In the genomic region with DNA sequence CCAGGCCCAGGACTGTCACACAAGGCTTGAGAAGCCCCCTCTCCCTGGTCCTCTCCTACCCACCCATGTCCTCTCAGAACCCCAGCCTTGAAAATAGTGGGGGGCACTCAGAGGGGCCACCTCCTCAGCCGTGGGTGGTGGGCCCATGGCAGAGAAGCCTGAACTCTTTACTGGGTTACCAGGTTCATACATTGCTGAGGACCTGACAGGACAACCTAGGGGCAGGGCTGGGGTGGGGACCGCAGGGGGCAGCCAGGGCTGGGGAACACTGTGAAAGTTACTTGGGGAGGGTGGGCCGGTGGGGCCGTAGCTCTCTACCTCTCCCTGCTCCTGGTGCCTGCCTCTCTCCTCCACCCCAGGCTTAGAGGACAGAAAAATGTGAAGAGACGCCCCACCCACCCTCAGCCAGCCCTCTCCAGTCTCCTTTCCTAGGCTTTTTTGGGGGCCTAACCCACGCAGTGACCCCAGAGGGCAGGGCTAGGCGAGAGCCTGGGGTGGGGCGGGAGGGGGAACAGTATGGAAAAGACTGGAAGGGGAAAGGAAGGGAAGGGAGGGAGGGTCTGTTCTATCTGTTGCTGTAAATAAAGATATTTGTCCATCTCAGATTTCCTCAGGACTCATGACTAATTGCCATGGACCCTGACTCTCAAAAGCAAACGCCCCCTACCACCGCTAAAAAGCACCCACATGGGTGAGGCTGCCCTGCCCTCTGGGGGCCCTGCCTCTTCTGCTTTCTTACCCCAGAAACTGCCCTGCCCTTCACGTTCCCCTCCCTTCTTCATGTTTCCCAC, we compare ENCODE assay signal across 21 cellular contexts. TPM values are rescaled to one million over a fixed set of nuclear protein-coding genes. Genes with fewer than 3 reads are reported as not detected.
"Had no signal": no experiment of that assay in that cellular context is flagged by ENCODE, and none has a peak within 500 bp of the region (broad histone marks: within the 10 kb centered on the region; RNA-seq: fewer than 3 reads in every experiment).

No MANE protein-coding gene starts in this region.

- H3K4me3 ChIP-seq: adrenal gland, heart right ventricle, ovary, right lobe of liver, stomach, testis, upper lobe of right lung had no signal

- H3K4me1 ChIP-seq: adrenal gland, right lobe of liver, testis had no signal

- H3K27ac Mint-ChIP-seq: activated CD4-positive, alpha-beta T cell treated with anti-CD3 and anti-CD28 coated beads for 36 hours; activated naive CD4-positive, alpha-beta T cell treated with anti-CD3 and anti-CD28 coated beads, Interleukin-2, amount 50 U/mL, for 72 hours; immature natural killer cell; stimulated activated effector memory CD8-positive, alpha-beta T cell treated with anti-CD3 and anti-CD28 coated beads, Interleukin-12 subunit alpha, Interleukin-12 subunit beta, amount 100 ng/mL, for 72 hours had no signal

- H3K9me3 ChIP-seq: adrenal gland, heart right ventricle, ovary, right lobe of liver, stomach, testis, upper lobe of right lung had no signal

- H3K4me1 Mint-ChIP-seq: activated CD4-positive, alpha-beta T cell treated with anti-CD3 and anti-CD28 coated beads for 36 hours; immature natural killer cell; stimulated activated effector memory CD8-positive, alpha-beta T cell treated with anti-CD3 and anti-CD28 coated beads, Interleukin-12 subunit alpha, Interleukin-12 subunit beta, amount 100 ng/mL, for 72 hours had no signal

- H3K36me3 Mint-ChIP-seq: activated naive CD4-positive, alpha-beta T cell treated with anti-CD3 and anti-CD28 coated beads, Interleukin-2, amount 50 U/mL, for 72 hours; immature natural killer cell; stimulated activated effector memory CD8-positive, alpha-beta T cell treated with anti-CD3 and anti-CD28 coated beads, Interleukin-12 subunit alpha, Interleukin-12 subunit beta, amount 100 ng/mL, for 72 hours had no signal

- H3K9me3 Mint-ChIP-seq: activated naive CD4-positive, alpha-beta T cell treated with anti-CD3 and anti-CD28 coated beads, Interleukin-2, amount 50 U/mL, for 72 hours; immature natural killer cell; stimulated activated effector memory CD8-positive, alpha-beta T cell treated with anti-CD3 and anti-CD28 coated beads, Interleukin-12 subunit alpha, Interleukin-12 subunit beta, amount 100 ng/mL, for 72 hours; WTC11 had no signal

- DNase-seq: activated CD4-positive, alpha-beta T cell treated with anti-CD3 and anti-CD28 coated beads for 36 hours; activated CD4-positive, alpha-beta T cell treated with anti-CD3 and anti-CD28 coated beads, Interleukin-2, amount 50 U/mL, for 48 hours; activated gamma-delta T cell; adrenal gland; cerebellar nuclear complex; effector CD4-positive, alpha-beta T cell; heart right ventricle; immature natural killer cell; mesendoderm; ovary; small intestine; stimulated activated CD4-positive, alpha-beta T cell treated with anti-CD3 and anti-CD28 coated beads, Interleukin-4, amount 100 ng/mL, for 24 hours; testis; upper lobe of right lung had no signal

- H3K36me3 ChIP-seq: heart right ventricle, ovary, right lobe of liver, upper lobe of right lung had no signal

- H3K27ac ChIP-seq: adrenal gland, heart right ventricle, ovary, right lobe of liver, stomach, testis, upper lobe of right lung had no signal

- ATAC-seq: activated CD4-positive, alpha-beta T cell treated with anti-CD3 and anti-CD28 coated beads for 36 hours; activated naive CD4-positive, alpha-beta T cell treated with anti-CD3 and anti-CD28 coated beads, Interleukin-2, amount 50 U/mL, for 72 hours; esophagus mucosa; heart right ventricle; right lobe of liver; stimulated activated effector memory CD8-positive, alpha-beta T cell treated with anti-CD3 and anti-CD28 coated beads, Interleukin-12 subunit alpha, Interleukin-12 subunit beta, amount 100 ng/mL, for 72 hours; WTC11 had no signal

- H3K4me3 Mint-ChIP-seq: activated CD4-positive, alpha-beta T cell treated with anti-CD3 and anti-CD28 coated beads for 36 hours; immature natural killer cell; stimulated activated effector memory CD8-positive, alpha-beta T cell treated with anti-CD3 and anti-CD28 coated beads, Interleukin-12 subunit alpha, Interleukin-12 subunit beta, amount 100 ng/mL, for 72 hours; WTC11 had no signal

- H3K27me3 ChIP-seq: adrenal gland, ovary, right lobe of liver, testis had no signal

RNA-seq across cellular contexts. Expression of gene MDFI, which starts 15.6 kb away (rescaled TPM):
- total RNA-seq: activated CD4-positive, alpha-beta T cell treated with anti-CD3 and anti-CD28 coated beads for 36 hours; activated naive CD4-positive, alpha-beta T cell treated with anti-CD3 and anti-CD28 coated beads, Interleukin-2, amount 50 U/mL, for 72 hours; T-helper 2 cell treated with Interferon-gamma antibody and Interleukin-4, amounts not matched to agents 100 ng/mL and 5 ng/mL, for 36 hours had no signal
